Comparison of ENCODE assay signal across 12 cellular contexts in genomic region chr9:35962126-35962906, GRCh38. TPM values are rescaled to one million over a fixed set of nuclear protein-coding genes. Genes with fewer than 3 reads are reported as not detected.
DNase-seq lines count a peak whose midpoint lies in the region; ATAC-seq lines count a peak whose summit lies in the region.
"Had no signal": no experiment of that assay in that cellular context is flagged by ENCODE, and none has a peak within 500 bp of the region (broad histone marks: within the 10 kb centered on the region; RNA-seq: fewer than 3 reads in every experiment).

No MANE protein-coding gene starts in this region.

- no peak overlapping the region for H2BK15ac ChIP-seq in mesenchymal stem cell (ENCODE audit: low read depth, poor library complexity, severe bottlenecking)

- peaks cover 0 to 15% of the 10 kb centered on the region in 2 experiments for H3K27me3 ChIP-seq in mesenchymal stem cell (ENCODE audit: control insufficient read depth in 1 of 2, insufficient read depth in 1 of 2, low read length in 2 of 2)

- no peaks in the 10 kb centered on the region for H3K4me1 Mint-ChIP-seq in T-helper 17 cell
- H3K4me1 Mint-ChIP-seq: activated naive CD8-positive, alpha-beta T cell treated with anti-CD3 and anti-CD28 coated beads for 36 hours had no signal

- H3K36me3 ChIP-seq in mesenchymal stem cell (ENCODE audit: control insufficient read depth in 1 of 2, insufficient read depth in 2 of 2, low read depth in 1 of 2, low read length in 2 of 2) = no peaks in the 10 kb centered on the region
- H3K36me3 ChIP-seq: prostate gland had no signal

- H2BK5ac ChIP-seq in mesenchymal stem cell (ENCODE audit: low read depth, low read length, poor library complexity, severe bottlenecking) = no peak overlapping the region

- H3K9me3 ChIP-seq in mesenchymal stem cell (ENCODE audit: control insufficient read depth, low read length) = no peaks in the 10 kb centered on the region
- H3K9me3 ChIP-seq in T-helper 17 cell (ENCODE audit: control insufficient read depth, low read length, poor library complexity, severe bottlenecking) = no peaks in the 10 kb centered on the region
- H3K9me3 ChIP-seq: prostate gland had no signal

- H3K14ac ChIP-seq in mesenchymal stem cell (ENCODE audit: low read length in 2 of 2) = no peak overlapping the region

- no peak overlapping the region for H2BK12ac ChIP-seq in mesenchymal stem cell (ENCODE audit: low read length in 2 of 2)

- peaks cover 39% of the 10 kb centered on the region for H3K27me3 Mint-ChIP-seq in T-helper 17 cell
- H3K27me3 Mint-ChIP-seq: activated naive CD8-positive, alpha-beta T cell treated with anti-CD3 and anti-CD28 coated beads for 36 hours had no signal

- no peak overlapping the region for H2AK5ac ChIP-seq in mesenchymal stem cell (ENCODE audit: low read length, severe bottlenecking)

- H4K8ac ChIP-seq in mesenchymal stem cell (ENCODE audit: low read length) = peak overlapping the region; percentile 30

- H3K79me1 ChIP-seq in mesenchymal stem cell (replicated peaks; ENCODE audit: low read length, poor library complexity, severe bottlenecking) = no peaks in the 10 kb centered on the region

- peak; percentile 97 for DNase-seq in AG20443 (ENCODE audit: low spot score)
- peak; percentile 74 for DNase-seq in NCI-H226
- DNase-seq in dermis blood vessel endothelial cell = peak; percentile 28
- DNase-seq in mesenchymal stem cell = peak; percentile 36
- no peak for DNase-seq in T-helper 17 cell
- no peak for DNase-seq in DMS53 treated with DMSO at 0.1 percent for 48 hours (lab: John Stamatoyannopoulos, UW; ENCODE audit: unreplicated experiment)
- no peak for DNase-seq in Ammon's horn (ENCODE audit: low spot score)
- DNase-seq: activated naive CD8-positive, alpha-beta T cell treated with anti-CD3 and anti-CD28 coated beads for 36 hours; NCI-H2029 treated with DMSO at 0.1 percent for 48 hours had no signal

- H3K4me2 ChIP-seq in mesenchymal stem cell (ENCODE audit: low read length, poor library complexity, severe bottlenecking) = no peak overlapping the region

- H3K27ac Mint-ChIP-seq in T-helper 17 cell = no peak overlapping the region
- H3K27ac Mint-ChIP-seq: activated naive CD8-positive, alpha-beta T cell treated with anti-CD3 and anti-CD28 coated beads for 36 hours had no signal

- H3K18ac ChIP-seq in mesenchymal stem cell (ENCODE audit: low read depth in 1 of 2, low read length in 2 of 2) = no peak overlapping the region

- H3K4me1 ChIP-seq in mesenchymal stem cell (ENCODE audit: control insufficient read depth, insufficient read depth, low read depth, low read length) = no peaks in the 10 kb centered on the region
- H3K4me1 ChIP-seq: prostate gland had no signal

- ATAC-seq in T-helper 17 cell = no peak
- no peak for ATAC-seq in HG03159 (IDR thresholded peaks at IDR 0.05; ENCODE audit: unreplicated experiment)

- no peak overlapping the region for H3K23ac ChIP-seq in mesenchymal stem cell (ENCODE audit: low read length in 2 of 2)

- no peak overlapping the region for H2AFZ ChIP-seq in mesenchymal stem cell (ENCODE audit: low read depth, low read length)

- 57% methylated on average over 21 of the region's 23 CpGs for WGBS in mesenchymal stem cell

- H3K4me3 ChIP-seq in mesenchymal stem cell (ENCODE audit: insufficient read depth in 1 of 2, low read depth in 1 of 2, low read length in 2 of 2) = peak overlapping the region in 1 of 2 experiments; percentile 73
- H3K4me3 ChIP-seq: prostate gland had no signal

- H3K4ac ChIP-seq in mesenchymal stem cell (ENCODE audit: low read depth in 1 of 2, low read length in 2 of 2) = no peak overlapping the region

- H3K36me3 Mint-ChIP-seq in T-helper 17 cell (ENCODE audit: low read depth) = no peaks in the 10 kb centered on the region
- H3K36me3 Mint-ChIP-seq: activated naive CD8-positive, alpha-beta T cell treated with anti-CD3 and anti-CD28 coated beads for 36 hours had no signal

- no peak overlapping the region for H3K27ac ChIP-seq in mesenchymal stem cell (ENCODE audit: low read length, poor library complexity, severe bottlenecking)
- H3K27ac ChIP-seq: prostate gland had no signal

- H3K4me3 Mint-ChIP-seq in T-helper 17 cell = no peak overlapping the region
- H3K4me3 Mint-ChIP-seq: activated naive CD8-positive, alpha-beta T cell treated with anti-CD3 and anti-CD28 coated beads for 36 hours had no signal

- peak overlapping the region; percentile 87 for H3K9ac ChIP-seq in mesenchymal stem cell (ENCODE audit: low read length)

- no peak overlapping the region for H4K91ac ChIP-seq in mesenchymal stem cell (ENCODE audit: low read length)

- no peak overlapping the region for H2BK120ac ChIP-seq in mesenchymal stem cell (ENCODE audit: low read depth, low read length)

RNA-seq across cellular contexts. Expression of gene OR2S2, which starts 4.4 kb away (rescaled TPM):
- total RNA-seq in dermis blood vessel endothelial cell (not detected in 2 replicates), T-helper 17 cell (not detected)
- polyA plus RNA-seq in mesenchymal stem cell (2013, experiment 1 of 2) = not detected
- not detected for polyA plus RNA-seq in mesenchymal stem cell (2013, experiment 2 of 2)
- total RNA-seq: activated naive CD8-positive, alpha-beta T cell treated with anti-CD3 and anti-CD28 coated beads for 36 hours; glomerular endothelial cell; prostate gland had no signal

RNA-seq across cellular contexts. Expression of gene SPAAR, which starts 53.0 kb away (rescaled TPM):
- total RNA-seq in dermis blood vessel endothelial cell = 3.2 and 3.8 TPM in 2 replicates
- polyA plus RNA-seq in mesenchymal stem cell (2013, experiment 1 of 2) = 0.28 TPM
- polyA plus RNA-seq in mesenchymal stem cell (2013, experiment 2 of 2) = 0.27 TPM
- total RNA-seq in T-helper 17 cell = not detected
- total RNA-seq: activated naive CD8-positive, alpha-beta T cell treated with anti-CD3 and anti-CD28 coated beads for 36 hours had no signal

RNA-seq across cellular contexts. Expression of gene HRCT1, which starts 56.3 kb away (rescaled TPM):
- 0.93 and 2.6 TPM in 2 replicates for total RNA-seq in dermis blood vessel endothelial cell
- polyA plus RNA-seq in mesenchymal stem cell (2013, experiment 1 of 2) = 1.7 TPM
- 2.2 TPM for polyA plus RNA-seq in mesenchymal stem cell (2013, experiment 2 of 2)
- not detected for total RNA-seq in T-helper 17 cell
- total RNA-seq: activated naive CD8-positive, alpha-beta T cell treated with anti-CD3 and anti-CD28 coated beads for 36 hours had no signal

Comparison
In these comparisons a context has a peak if more than half of its experiments do, and no peak if none do; other contexts are left out.
1. DNase-seq: peak in AG20443 (single experiment), NCI-H226 (single experiment), dermis blood vessel endothelial cell (single experiment) and mesenchymal stem cell (single experiment); none in T-helper 17 cell (0 of 3), DMS53 treated with DMSO at 0.1 percent for 48 hours (single experiment) and Ammon's horn (single experiment).